28 cellular contexts compared by ENCODE assay signal in genomic region chr6:114249522-114249921, GRCh38.
"Had no signal": no experiment of that assay in that cellular context is flagged by ENCODE, and none has a peak within 500 bp of the region (broad histone marks: within the 10 kb centered on the region; RNA-seq: fewer than 3 reads in every experiment).

No MANE protein-coding gene starts in this region.

- H3K4me3 ChIP-seq: ascending aorta, body of pancreas, MG63, SK-N-MC had no signal

- DNase-seq: activated CD4-positive, alpha-beta memory T cell treated with anti-CD3 and anti-CD28 coated beads for 36 hours; activated CD4-positive, alpha-beta T cell treated with anti-CD3 and anti-CD28 coated beads, Interleukin-2, amount 10 ng/mL, durations not matched to agents 7 days and 5 days; activated CD4-positive, CD25-positive, alpha-beta regulatory T cell; activated CD8-positive, alpha-beta memory T cell treated with anti-CD3 and anti-CD28 coated beads for 24 hours; activated effector memory CD4-positive, alpha-beta T cell treated with anti-CD3 and anti-CD28 coated beads, Interleukin-2, amount 50 U/mL, for 16 hours; activated naive CD4-positive, alpha-beta T cell treated with Interleukin-2 at 50 U/mL for 16 hours; activated naive CD8-positive, alpha-beta T cell treated with anti-CD3 and anti-CD28 coated beads, Interleukin-2, amount 50 U/mL, for 24 hours; activated T-cell treated with anti-CD3 and anti-CD28 coated beads, Interleukin-2, amount 50 U/mL, for 4 hours; amniotic stem cell; body of pancreas; central memory CD4-positive, alpha-beta T cell; MG63; MV-4-11; NCI-H1105; NCI-H1436; NCI-H187 treated with DMSO at 0.1 percent for 48 hours; NCI-H2081 treated with DMSO at 0.1 percent for 48 hours; NCI-H226; NCI-H526; NCI-H774; SIG-M5; T-cell; T-helper 2 cell; T1000 had no signal

- H3K9me3 ChIP-seq: ascending aorta, body of pancreas, MG63 had no signal

- H3K4me1 ChIP-seq: ascending aorta, body of pancreas had no signal

- H3K27ac ChIP-seq: ascending aorta, body of pancreas, KMS-11, SK-N-MC had no signal

- ATAC-seq: activated naive CD4-positive, alpha-beta T cell treated with anti-CD3 and anti-CD28 coated beads, Interleukin-2, amount 50 U/mL, for 72 hours; activated naive CD8-positive, alpha-beta T cell treated with anti-CD3 and anti-CD28 coated beads, Interleukin-2, amount 50 U/mL, for 24 hours; activated T-cell treated with anti-CD3 and anti-CD28 coated beads, Interleukin-2, amount 50 U/mL, for 4 hours; body of pancreas; T-cell had no signal

- H3K36me3 ChIP-seq: ascending aorta, MG63 had no signal

- H3K27me3 ChIP-seq: ascending aorta, body of pancreas, MG63 had no signal
